17 cellular contexts compared by ENCODE assay signal in genomic region chr9:14304242-14304641, GRCh38. TPM values are rescaled to one million over a fixed set of nuclear protein-coding genes. Genes with fewer than 3 reads are reported as not detected.
DNase-seq lines count a peak whose midpoint lies in the region; ATAC-seq, FAIRE-seq and TF ChIP-seq lines count a peak whose summit lies in the region.
"Had no signal": no experiment of that assay in that cellular context is flagged by ENCODE, and none has a peak within 500 bp of the region (broad histone marks: within the 10 kb centered on the region; RNA-seq: fewer than 3 reads in every experiment).

No MANE protein-coding gene starts in this region.

- H3K9me3 ChIP-seq in liver (ENCODE audit: control insufficient read depth in 4 of 4, low read length in 3 of 4) (no peaks in the 10 kb centered on the region), HepG2 (ENCODE audit: low read length) (no peaks in the 10 kb centered on the region), psoas muscle (no peaks in the 10 kb centered on the region), tibial nerve (no peaks in the 10 kb centered on the region)

- H3K27me3 Mint-ChIP-seq in activated CD4-positive, alpha-beta memory T cell treated with anti-CD3 and anti-CD28 coated beads, Interleukin-2, amount 10 ng/mL, durations not matched to agents 7 days and 5 days: peaks cover 37% of the 10 kb centered on the region

- TF ChIP-seq RAD21 in liver (IDR thresholded peaks at IDR 0.05) (peak; percentile 18 to 22), HepG2 (CRISPR knock-in tag; IDR thresholded peaks at IDR 0.05) (no peak)

- DNase-seq in HepG2 (ENCODE audit: low spot score) (no peak), epithelial cell of prostate (ENCODE audit: low read depth, low spot score) (no peak), psoas muscle (no peak), tibial nerve (ENCODE audit: low spot score in 2 of 2) (no peak), cerebellar cortex (ENCODE audit: low spot score) (no peak)
- DNase-seq in activated CD4-positive, alpha-beta memory T cell treated with anti-CD3 and anti-CD28 coated beads, Interleukin-2, amount 10 ng/mL, durations not matched to agents 7 days and 5 days: no peak
- DNase-seq: COR-L47, DMS153, EL, H7, MM.1S, NCI-H1417, NCI-H526 treated with DMSO at 0.1 percent for 48 hours had no signal

- POLR2A ChIA-PET in HepG2 (lab: Yijun Ruan, JAX): no interaction called here
- POLR2A ChIA-PET in activated CD4-positive, alpha-beta memory T cell treated with anti-CD3 and anti-CD28 coated beads, Interleukin-2, amount 10 ng/mL, durations not matched to agents 7 days and 5 days (lab: Charles Lee): no interaction called here

- no peak overlapping the region for H3K27ac Mint-ChIP-seq in activated CD4-positive, alpha-beta memory T cell treated with anti-CD3 and anti-CD28 coated beads, Interleukin-2, amount 10 ng/mL, durations not matched to agents 7 days and 5 days

- intact Hi-C loops in HepG2 (cut with micrococcal nuclease; ENCODE audit: unreplicated experiment) (no loop called here), psoas muscle (cut with DNase I) (loop anchor here (5.0 to 10.0 kb wide), 2 partner anchors 47 to 49 kb away; no protein-coding TSS in a partner anchor)

- H3K9me3 Mint-ChIP-seq in activated CD4-positive, alpha-beta memory T cell treated with anti-CD3 and anti-CD28 coated beads, Interleukin-2, amount 10 ng/mL, durations not matched to agents 7 days and 5 days: no peaks in the 10 kb centered on the region

- H3K27me3 ChIP-seq in liver (ENCODE audit: control insufficient read depth in 4 of 4, insufficient read depth in 4 of 4, low read length in 3 of 4) (no peaks in the 10 kb centered on the region), HepG2 (ENCODE audit: control insufficient read depth in 1 of 2, insufficient read depth in 2 of 2, low read length in 2 of 2) (no peaks in the 10 kb centered on the region), psoas muscle (ENCODE audit: insufficient read depth in 3 of 3, low read length in 2 of 3) (no peaks in the 10 kb centered on the region), tibial nerve (no peaks in the 10 kb centered on the region)

- no peak overlapping the region for H3K4me2 ChIP-seq in HepG2 (ENCODE audit: low read depth, low read length)

- TF ChIP-seq EP300 in HepG2 (IDR thresholded peaks at IDR 0.05; ENCODE audit: low read depth in 2 of 2, low read length in 2 of 2): no peak
- no peak for TF ChIP-seq EP300 in HepG2 (CRISPR knock-in tag; IDR thresholded peaks at IDR 0.05; ENCODE audit: borderline replicate concordance)
- no peak for TF ChIP-seq EP300 in tibial nerve (IDR thresholded peaks at IDR 0.05)

- peaks cover 7 to 59% (median 30%) of the 10 kb centered on the region in 4 donors for H3K4me1 ChIP-seq in liver (ENCODE audit: control insufficient read depth in 4 of 4, insufficient read depth in 4 of 4, low read length in 3 of 4)
- H3K4me1 ChIP-seq in HepG2 (ENCODE audit: insufficient read depth, low read length): peaks cover 43% of the 10 kb centered on the region
- peaks cover 74% of the 10 kb centered on the region for H3K4me1 ChIP-seq in psoas muscle
- H3K4me1 ChIP-seq in tibial nerve: peaks cover 0 to 86% (median 40%) of the 10 kb centered on the region in 4 donors

- H3K36me3 ChIP-seq in liver (ENCODE audit: control insufficient read depth in 4 of 4, insufficient read depth in 3 of 4, low read depth in 1 of 4, low read length in 3 of 4) (peaks cover 0 to 9% (median 6%) of the 10 kb centered on the region in 4 donors), HepG2 (replicated peaks in 1 of 2; ENCODE audit: control insufficient read depth in 1 of 2, insufficient read depth in 2 of 2, low read length in 2 of 2) (no peaks in the 10 kb centered on the region), psoas muscle (ENCODE audit: insufficient read depth in 1 of 2, low read depth in 1 of 2) (peaks cover 0 to 8% of the 10 kb centered on the region in 2 donors), tibial nerve (peaks cover 0 to 12% (median 0%) of the 10 kb centered on the region in 3 donors)

- no peaks in the 10 kb centered on the region for H4K20me1 ChIP-seq in HepG2 (ENCODE audit: insufficient read depth, low read length)

- H3K9ac ChIP-seq in liver (ENCODE audit: low read depth in 1 of 2, low read length in 2 of 2) (no peak overlapping the region), HepG2 (ENCODE audit: insufficient read depth, low read depth, low read length) (no peak overlapping the region)

- in situ Hi-C loops in HepG2 (cut with HindIII; ENCODE audit: extremely low pct_ligation_motif_present, low pct_unique_long_range_greater_than_20kb): no loop called here

- no peak overlapping the region for H3K4me3 Mint-ChIP-seq in activated CD4-positive, alpha-beta memory T cell treated with anti-CD3 and anti-CD28 coated beads, Interleukin-2, amount 10 ng/mL, durations not matched to agents 7 days and 5 days

- CTCF ChIA-PET in HepG2 (lab: Yijun Ruan, JAX; ENCODE audit: low intra/inter-chr PET ratio, low total read pairs): no interaction called here
- CTCF ChIA-PET in activated CD4-positive, alpha-beta memory T cell treated with anti-CD3 and anti-CD28 coated beads, Interleukin-2, amount 10 ng/mL, durations not matched to agents 7 days and 5 days (lab: Charles Lee): no interaction called here

- no peaks in the 10 kb centered on the region for H3K36me3 Mint-ChIP-seq in activated CD4-positive, alpha-beta memory T cell treated with anti-CD3 and anti-CD28 coated beads, Interleukin-2, amount 10 ng/mL, durations not matched to agents 7 days and 5 days (ENCODE audit: low read depth)

- no peaks in the 10 kb centered on the region for H3K4me1 Mint-ChIP-seq in activated CD4-positive, alpha-beta memory T cell treated with anti-CD3 and anti-CD28 coated beads, Interleukin-2, amount 10 ng/mL, durations not matched to agents 7 days and 5 days

- no TSS peak for BruUV-seq in HepG2 (replicated peaks; lab: Mats Ljungman, UMichigan)

- no peak for ATAC-seq in HepG2
- no peak for ATAC-seq in psoas muscle
- ATAC-seq in GM21619 (IDR thresholded peaks at IDR 0.05; ENCODE audit: unreplicated experiment): no peak

- H3K27ac ChIP-seq in liver (ENCODE audit: low read depth in 1 of 2, low read length in 2 of 2): peak overlapping the region in 1 of 2 donors; percentile 36
- no peak overlapping the region for H3K27ac ChIP-seq in HepG2 (ENCODE audit: extremely low read length, insufficient read depth, low read length)
- peak overlapping the region; percentile 27 for H3K27ac ChIP-seq in epithelial cell of prostate
- H3K27ac ChIP-seq in psoas muscle: peak overlapping the region; percentile 99
- H3K27ac ChIP-seq in tibial nerve: peak overlapping the region in 3 of 4 donors; percentile 42 to 76 (median 69)
- H3K27ac ChIP-seq: C4-2B had no signal

- TF ChIP-seq CTCF in liver (IDR thresholded peaks at IDR 0.05; ENCODE audit: low read depth, low read length, missing input control): no peak
- TF ChIP-seq CTCF in HepG2 (CRISPR knock-in tag; IDR thresholded peaks at IDR 0.05): no peak
- no peak for TF ChIP-seq CTCF in psoas muscle (IDR thresholded peaks at IDR 0.05)
- no peak for TF ChIP-seq CTCF in tibial nerve (IDR thresholded peaks at IDR 0.05)

- TF ChIP-seq POLR2A in HepG2 (IDR thresholded peaks at IDR 0.05; ENCODE audit: insufficient read depth in 1 of 2, low read depth in 2 of 2, low read length in 2 of 2) (no peak), tibial nerve (IDR thresholded peaks at IDR 0.05) (no peak)

- H3K4me3 ChIP-seq in liver (ENCODE audit: low read depth in 1 of 3, low read length in 3 of 3): no peak overlapping the region
- no peak overlapping the region for H3K4me3 ChIP-seq in HepG2 (replicated peaks in 1 of 3; ENCODE audit: insufficient read depth in 1 of 3, low read depth in 2 of 3, low read length in 3 of 3)
- peak overlapping the region; percentile 57 for H3K4me3 ChIP-seq in psoas muscle
- peak overlapping the region in 2 of 4 donors; percentile 3 to 10 for H3K4me3 ChIP-seq in tibial nerve

- no peak overlapping the region for H2AFZ ChIP-seq in HepG2 (ENCODE audit: low read length)

- 50% methylated on average over 3 of the region's 3 CpGs for WGBS in liver
- 39% methylated on average over 3 of the region's 3 CpGs for WGBS in HepG2 (ENCODE audit: low lambda C conversion rate)
- 57 to 75% (median 73%) methylated on average over 3 of the region's 3 CpGs for WGBS in psoas muscle, 3 donors
- WGBS in tibial nerve, 2 donors: 36 to 47% methylated on average over 3 of the region's 3 CpGs

- no peak for FAIRE-seq in HepG2 (lab: Jason Lieb, UNC)
- FAIRE-seq: A204.1 had no signal

- H3K79me2 ChIP-seq in HepG2 (ENCODE audit: insufficient read depth, low read length): peaks cover under 1% of the 10 kb centered on the region

TF ChIP-seq in HepG2, 621 proteins besides CTCF, POLR2A, EP300 and RAD21 (continues in another document):
- no peak for TF ChIP-seq ZNF354B (CRISPR knock-in tag; IDR thresholded peaks at IDR 0.05)

RNA-seq across cellular contexts. Expression of gene NFIB, which starts 9.7 kb away (rescaled TPM):
- total RNA-seq in liver: 10 to 100 TPM in 1 of 2 donors, 1 to 10 TPM in 1; 3.2 to 23.2 TPM
- 10 to 100 TPM in 1 of 2 donors, 1 to 10 TPM in 1; 4.2 to 11.7 TPM for polyA plus RNA-seq in liver
- 2.4 and 4.6 TPM in 2 replicates for total RNA-seq in HepG2 (2016; rRNA removed; fragmentation: Illumina TruSeq; extraction: Trizol)
- total RNA-seq in HepG2 (2016; cell fraction: cytosol; rRNA removed; fragmentation: Illumina TruSeq; extraction: Trizol; ENCODE audit: low read depth): 4.1 TPM in 2 replicates
- 1.6 and 4.1 TPM in 2 replicates for total RNA-seq in HepG2 (2016; cell fraction: insoluble cytoplasmic fraction; rRNA removed; fragmentation: Illumina TruSeq; extraction: Trizol)
- 1.4 and 1.6 TPM in 2 replicates for total RNA-seq in HepG2 (2016; cell fraction: membrane; rRNA removed; fragmentation: Illumina TruSeq; extraction: Trizol)
- 18.2 and 18.4 TPM in 2 replicates for total RNA-seq in HepG2 (2016; cell fraction: nucleus; rRNA removed; fragmentation: Illumina TruSeq; extraction: Trizol)
- polyA plus RNA-seq in HepG2 (2011; rRNA removed): 0.98 and 1.4 TPM in 2 replicates
- 0.17 and 0.32 TPM in 2 replicates for polyA plus RNA-seq in HepG2 (2011; cell fraction: cytosol; rRNA removed)
- 3.9 and 4.5 TPM in 2 replicates for polyA plus RNA-seq in HepG2 (2011; cell fraction: nucleus; rRNA removed)
- 1.1 and 1.7 TPM in 2 replicates for polyA plus RNA-seq in HepG2 (2012)
- 0.20 TPM in 2 replicates for polyA plus RNA-seq in HepG2 (2016; cell fraction: cytosol; fragmentation: Illumina TruSeq; extraction: Trizol; ENCODE audit: low read depth)
- 1.4 and 1.7 TPM in 2 replicates for polyA plus RNA-seq in HepG2 (2016; cell fraction: insoluble cytoplasmic fraction; fragmentation: Illumina TruSeq; extraction: Trizol; ENCODE audit: low read depth)
- polyA plus RNA-seq in HepG2 (2016; cell fraction: membrane; fragmentation: Illumina TruSeq; extraction: Trizol; ENCODE audit: low read depth): 0.31 and 0.49 TPM in 2 replicates
- 5.7 and 6.1 TPM in 2 replicates for polyA plus RNA-seq in HepG2 (2016; cell fraction: nucleus; fragmentation: Illumina TruSeq; extraction: Trizol; ENCODE audit: insufficient read depth, low read depth)
- 3.1 and 48.1 TPM in 2 replicates for polyA minus RNA-seq in HepG2 (2011; rRNA and poly(A)+ RNA removed; ENCODE audit: low replicate concordance)
- 1.1 and 3.5 TPM in 2 replicates for polyA minus RNA-seq in HepG2 (2011; cell fraction: cytosol; rRNA and poly(A)+ RNA removed)
- polyA minus RNA-seq in HepG2 (2011; cell fraction: nucleus; rRNA and poly(A)+ RNA removed): 25.6 and 28.5 TPM in 2 replicates
- 10 to 100 TPM; 35.0 to 65.1 (median 47.3) TPM for total RNA-seq in psoas muscle
- 10 to 100 TPM in 1 of 3 donors, 1 to 10 TPM in 2; 5.8 to 17.1 (median 6.1) TPM for polyA plus RNA-seq in psoas muscle
- 100 to 1,000 TPM in 1 of 4 donors, 10 to 100 TPM in 3; 52.1 to 125 (median 78.1) TPM for total RNA-seq in tibial nerve
- total RNA-seq in activated CD4-positive, alpha-beta memory T cell treated with anti-CD3 and anti-CD28 coated beads, Interleukin-2, amount 10 ng/mL, durations not matched to agents 7 days and 5 days: not detected
